In genomic region chr1:79100385-79100784, GRCh38 we compare ENCODE assay signal across 17 cellular contexts.
A peak's percentile ranks its signal among the peaks of the same experiment; 100 is the strongest.
DNase-seq lines count a peak whose midpoint lies in the region; ATAC-seq, FAIRE-seq and TF ChIP-seq lines count a peak whose summit lies in the region.
"Had no signal": no experiment of that assay in that cellular context is flagged by ENCODE, and none has a peak within 500 bp of the region (broad histone marks: within the 10 kb centered on the region; RNA-seq: fewer than 3 reads in every experiment).

No MANE protein-coding gene starts in this region.

- H3K9me3 ChIP-seq in HepG2 (ENCODE audit: low read length) (peaks cover 57% of the 10 kb centered on the region), right lobe of liver (no peaks in the 10 kb centered on the region), astrocyte (ENCODE audit: insufficient read depth, low read depth, low read length) (no peaks in the 10 kb centered on the region), uterus (no peaks in the 10 kb centered on the region)
- H3K9me3 ChIP-seq: heart right ventricle, spleen, thyroid gland had no signal

- DNase-seq in HepG2 (ENCODE audit: low spot score) (no peak), right lobe of liver (no peak), astrocyte (ENCODE audit: low read depth) (peak; percentile 91), foreskin fibroblast (peak; percentile 72 to 79), uterus (no peak)
- no peak for DNase-seq in activated CD4-positive, alpha-beta T cell treated with anti-CD3 and anti-CD28 coated beads for 48 hours
- DNase-seq in stimulated activated CD4-positive, alpha-beta T cell treated with anti-CD3 and anti-CD28 coated beads, Interleukin-4, amount 100 ng/mL, for 24 hours: no peak
- DNase-seq: 8988T; activated naive CD8-positive, alpha-beta T cell treated with anti-CD3 and anti-CD28 coated beads, Interleukin-2, amount 50 U/mL, for 24 hours; dorsolateral prefrontal cortex; heart right ventricle; NCI-H1930; NK-92 treated with Interleukin-12 subunit alpha and Interleukin-12 subunit beta, amount 100 ng/mL, for 24 hours; spleen; thyroid gland had no signal

- H3K27me3 ChIP-seq in HepG2 (ENCODE audit: control insufficient read depth in 1 of 2, insufficient read depth in 2 of 2, low read length in 2 of 2) (no peaks in the 10 kb centered on the region), right lobe of liver (no peaks in the 10 kb centered on the region), astrocyte (ENCODE audit: insufficient read depth, low read length) (no peaks in the 10 kb centered on the region), uterus (no peaks in the 10 kb centered on the region)
- H3K27me3 ChIP-seq: heart right ventricle, spleen, thyroid gland had no signal

- intact Hi-C loops in HepG2 (cut with micrococcal nuclease; ENCODE audit: unreplicated experiment): no loop called here
- intact Hi-C loops in right lobe of liver (cut with DNase I): no loop called here
- intact Hi-C loops in uterus (cut with DNase I; ENCODE audit: low total_unique reads): no loop called here

- H3K4me1 Mint-ChIP-seq in astrocyte (ENCODE audit: low read depth, unreplicated experiment): peaks cover 7% of the 10 kb centered on the region
- no peaks in the 10 kb centered on the region for H3K4me1 Mint-ChIP-seq in activated T-helper 17 cell treated with anti-CD3 and anti-CD28 coated beads, Interleukin-2, amount 50 U/mL, for 72 hours
- H3K4me1 Mint-ChIP-seq: activated naive CD8-positive, alpha-beta T cell treated with anti-CD3 and anti-CD28 coated beads, Interleukin-2, amount 50 U/mL, for 24 hours had no signal

- no peak overlapping the region for H3K4me2 ChIP-seq in HepG2 (ENCODE audit: low read depth, low read length)
- H3K4me2 ChIP-seq in astrocyte (ENCODE audit: low read length): no peak overlapping the region

- H3K4me3 ChIP-seq in HepG2 (replicated peaks in 1 of 3; ENCODE audit: insufficient read depth in 1 of 3, low read depth in 2 of 3, low read length in 3 of 3) (no peak overlapping the region), right lobe of liver (no peak overlapping the region), astrocyte (ENCODE audit: insufficient read depth, low read depth, low read length) (no peak overlapping the region), foreskin fibroblast (ENCODE audit: low read depth in 1 of 2, low read length in 2 of 2) (no peak overlapping the region), uterus (no peak overlapping the region)
- H3K4me3 ChIP-seq: dorsolateral prefrontal cortex, heart right ventricle, spleen, thyroid gland had no signal

- H3K27ac Mint-ChIP-seq in astrocyte (ENCODE audit: unreplicated experiment): peak overlapping the region; percentile 66
- no peak overlapping the region for H3K27ac Mint-ChIP-seq in activated T-helper 17 cell treated with anti-CD3 and anti-CD28 coated beads, Interleukin-2, amount 50 U/mL, for 72 hours
- H3K27ac Mint-ChIP-seq: activated naive CD8-positive, alpha-beta T cell treated with anti-CD3 and anti-CD28 coated beads, Interleukin-2, amount 50 U/mL, for 24 hours; WTC11 had no signal

- H3K36me3 Mint-ChIP-seq in astrocyte (ENCODE audit: low read depth, unreplicated experiment): no peaks in the 10 kb centered on the region
- no peaks in the 10 kb centered on the region for H3K36me3 Mint-ChIP-seq in activated T-helper 17 cell treated with anti-CD3 and anti-CD28 coated beads, Interleukin-2, amount 50 U/mL, for 72 hours (ENCODE audit: low read depth)
- H3K36me3 Mint-ChIP-seq: WTC11 had no signal

- no TSS peak for BruUV-seq in HepG2 (replicated peaks; lab: Mats Ljungman, UMichigan)

- TF ChIP-seq CTCF in HepG2 (CRISPR knock-in tag; IDR thresholded peaks at IDR 0.05) (no peak), right lobe of liver (IDR thresholded peaks at IDR 0.05) (no peak), astrocyte (IDR thresholded peaks at IDR 0.05; ENCODE audit: insufficient read depth, low read depth, low read length) (no peak), foreskin fibroblast (IDR thresholded peaks at IDR 0.05; ENCODE audit: low read depth, low read length) (no peak), uterus (IDR thresholded peaks at IDR 0.05) (no peak)

- ATAC-seq in HepG2 (no peak), right lobe of liver (no peak)
- no peak for ATAC-seq in activated T-helper 17 cell treated with anti-CD3 and anti-CD28 coated beads, Interleukin-2, amount 50 U/mL, for 72 hours (replicated peaks)
- ATAC-seq: activated naive CD8-positive, alpha-beta T cell treated with anti-CD3 and anti-CD28 coated beads, Interleukin-2, amount 50 U/mL, for 24 hours; heart right ventricle; WTC11 had no signal

- no peaks in the 10 kb centered on the region for H3K9me3 Mint-ChIP-seq in astrocyte (ENCODE audit: unreplicated experiment)
- H3K9me3 Mint-ChIP-seq in activated T-helper 17 cell treated with anti-CD3 and anti-CD28 coated beads, Interleukin-2, amount 50 U/mL, for 72 hours: peaks cover 9% of the 10 kb centered on the region
- H3K9me3 Mint-ChIP-seq: WTC11 had no signal

- H3K36me3 ChIP-seq in HepG2 (replicated peaks in 1 of 2; ENCODE audit: control insufficient read depth in 1 of 2, insufficient read depth in 2 of 2, low read length in 2 of 2) (no peaks in the 10 kb centered on the region), right lobe of liver (no peaks in the 10 kb centered on the region), astrocyte (ENCODE audit: insufficient read depth, low read length) (no peaks in the 10 kb centered on the region), uterus (no peaks in the 10 kb centered on the region)
- H3K36me3 ChIP-seq: heart right ventricle, spleen, thyroid gland had no signal

- TF ChIP-seq RAD21 in HepG2 (CRISPR knock-in tag; IDR thresholded peaks at IDR 0.05): no peak

- TF ChIP-seq POLR2A in HepG2 (IDR thresholded peaks at IDR 0.05; ENCODE audit: insufficient read depth in 1 of 2, low read depth in 2 of 2, low read length in 2 of 2): no peak
- no peak for TF ChIP-seq POLR2A in right lobe of liver (IDR thresholded peaks at IDR 0.05)
- TF ChIP-seq POLR2A in uterus (IDR thresholded peaks at IDR 0.05): no peak

- WGBS in HepG2 (ENCODE audit: low lambda C conversion rate): 30% methylated on average over 7 of the region's 7 CpGs
- 58% methylated on average over 7 of the region's 7 CpGs for WGBS in right lobe of liver (ENCODE audit: insufficient coverage, low coverage, low lambda C conversion rate, missing lambda C conversion rate)

- in situ Hi-C loops in HepG2 (cut with HindIII; ENCODE audit: extremely low pct_ligation_motif_present, low pct_unique_long_range_greater_than_20kb): no loop called here

- H3K9ac ChIP-seq in HepG2 (ENCODE audit: insufficient read depth, low read depth, low read length): no peak overlapping the region
- H3K9ac ChIP-seq in astrocyte (ENCODE audit: low read length): no peak overlapping the region

- H2AFZ ChIP-seq in HepG2 (ENCODE audit: low read length) (no peak overlapping the region), astrocyte (ENCODE audit: low read depth, low read length) (no peak overlapping the region)

- POLR2A ChIA-PET in HepG2 (lab: Yijun Ruan, JAX): no interaction called here

- H3K27me3 Mint-ChIP-seq in astrocyte (ENCODE audit: low read depth, unreplicated experiment): no peaks in the 10 kb centered on the region
- H3K27me3 Mint-ChIP-seq in activated T-helper 17 cell treated with anti-CD3 and anti-CD28 coated beads, Interleukin-2, amount 50 U/mL, for 72 hours: no peaks in the 10 kb centered on the region
- H3K27me3 Mint-ChIP-seq: activated naive CD8-positive, alpha-beta T cell treated with anti-CD3 and anti-CD28 coated beads, Interleukin-2, amount 50 U/mL, for 24 hours had no signal

- FAIRE-seq in HepG2 (lab: Jason Lieb, UNC): no peak
- peak; percentile 23 for FAIRE-seq in astrocyte (lab: Jason Lieb, UNC)

- TF ChIP-seq EP300 in HepG2 (IDR thresholded peaks at IDR 0.05; ENCODE audit: low read depth in 2 of 2, low read length in 2 of 2): no peak
- TF ChIP-seq EP300 in HepG2 (CRISPR knock-in tag; IDR thresholded peaks at IDR 0.05; ENCODE audit: borderline replicate concordance): no peak

- CTCF ChIA-PET in HepG2 (lab: Yijun Ruan, JAX; ENCODE audit: low intra/inter-chr PET ratio, low total read pairs): no interaction called here

- H3K27ac ChIP-seq in HepG2 (ENCODE audit: extremely low read length, insufficient read depth, low read length) (no peak overlapping the region), right lobe of liver (no peak overlapping the region), astrocyte (ENCODE audit: low read depth, low read length) (no peak overlapping the region), uterus (no peak overlapping the region)
- H3K27ac ChIP-seq: dorsolateral prefrontal cortex, heart right ventricle, spleen, thyroid gland had no signal

- H4K20me1 ChIP-seq in HepG2 (ENCODE audit: insufficient read depth, low read length) (no peaks in the 10 kb centered on the region), astrocyte (ENCODE audit: insufficient read depth, low read length) (no peaks in the 10 kb centered on the region)

- H3K79me2 ChIP-seq in HepG2 (ENCODE audit: insufficient read depth, low read length): no peaks in the 10 kb centered on the region
- no peaks in the 10 kb centered on the region for H3K79me2 ChIP-seq in astrocyte (ENCODE audit: insufficient read depth, low read length)

- no peak overlapping the region for H3K4me3 Mint-ChIP-seq in astrocyte (ENCODE audit: unreplicated experiment)
- H3K4me3 Mint-ChIP-seq in activated T-helper 17 cell treated with anti-CD3 and anti-CD28 coated beads, Interleukin-2, amount 50 U/mL, for 72 hours: no peak overlapping the region
- H3K4me3 Mint-ChIP-seq: activated naive CD8-positive, alpha-beta T cell treated with anti-CD3 and anti-CD28 coated beads, Interleukin-2, amount 50 U/mL, for 24 hours; WTC11 had no signal

- H3K4me1 ChIP-seq in HepG2 (ENCODE audit: insufficient read depth, low read length) (no peaks in the 10 kb centered on the region), right lobe of liver (no peaks in the 10 kb centered on the region), astrocyte (ENCODE audit: insufficient read depth, low read length) (peaks cover 4% of the 10 kb centered on the region), uterus (no peaks in the 10 kb centered on the region)
- H3K4me1 ChIP-seq: spleen, thyroid gland had no signal

TF ChIP-seq in HepG2, 621 proteins besides CTCF, POLR2A, EP300 and RAD21:
- TF ChIP-seq TAF15 (IDR thresholded peaks at IDR 0.05; ENCODE audit: low read depth, low read length, poor library complexity, severe bottlenecking) (no peak), CREB1 (IDR thresholded peaks at IDR 0.05) (peak; percentile 96), CREB1 (CRISPR knock-in tag; IDR thresholded peaks at IDR 0.05) (no peak), ATF7 (IDR thresholded peaks at IDR 0.05) (peak; percentile 97), ATF7 (CRISPR knock-in tag; IDR thresholded peaks at IDR 0.05) (no peak)
TF ChIP-seq in HepG2: peak in this region for 2.

Comparison
In these comparisons a context has a peak if more than half of its experiments do, and no peak if none do; other contexts are left out.
1. DNase-seq: peak in astrocyte (single experiment) and foreskin fibroblast (2 of 2); none in HepG2 (single experiment), right lobe of liver (0 of 3), activated CD4-positive, alpha-beta T cell treated with anti-CD3 and anti-CD28 coated beads for 48 hours (single experiment), uterus (0 of 2) and stimulated activated CD4-positive, alpha-beta T cell treated with anti-CD3 and anti-CD28 coated beads, Interleukin-4, amount 100 ng/mL, for 24 hours (single experiment).